In the genomic region with DNA sequence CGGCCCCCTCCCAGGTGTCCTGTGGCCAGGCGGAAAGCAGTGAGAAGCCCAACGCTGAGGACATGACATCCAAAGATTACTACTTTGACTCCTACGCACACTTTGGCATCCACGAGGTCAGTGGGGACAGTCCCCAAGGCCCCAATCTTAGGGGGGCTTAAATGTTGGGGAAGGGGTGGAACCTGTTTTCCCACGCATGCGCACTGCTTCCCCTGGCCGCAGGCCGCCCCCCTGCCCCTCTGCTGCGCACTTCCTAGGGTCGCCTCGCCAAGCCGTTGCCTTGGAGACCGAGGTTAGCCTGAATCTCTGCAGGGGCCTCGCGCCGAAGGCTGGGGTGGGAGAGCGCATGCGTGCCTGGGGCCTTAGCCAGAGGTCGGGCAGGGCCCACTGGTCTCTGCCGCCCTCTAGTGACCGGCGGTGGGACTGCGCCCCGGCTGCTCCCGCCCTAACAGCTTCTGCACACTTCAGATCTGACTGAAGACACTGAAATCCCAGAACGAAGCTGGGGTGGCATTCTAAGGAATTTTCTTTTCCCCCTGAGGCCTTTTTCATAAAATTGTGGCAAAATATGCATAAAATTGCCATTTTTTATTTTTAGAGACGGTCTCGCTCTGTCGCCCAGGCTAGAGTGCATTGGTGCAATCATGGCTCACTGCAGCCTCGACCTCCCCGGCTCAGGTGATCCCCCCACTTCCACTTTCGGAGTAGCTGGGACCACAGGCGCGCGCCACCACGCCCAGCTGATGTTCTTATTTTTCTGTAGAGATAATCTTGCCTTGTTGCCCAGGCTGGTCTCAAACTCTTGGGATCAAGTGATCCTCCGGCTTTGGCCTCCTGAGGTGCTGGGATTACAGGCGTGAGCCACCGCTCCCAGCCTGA, we compare ENCODE assay signal across 8 cellular contexts. TPM values are rescaled to one million over a fixed set of nuclear protein-coding genes. Genes with fewer than 3 reads are reported as not detected.
DNase-seq lines count a peak whose midpoint lies in the region; ATAC-seq and TF ChIP-seq lines count a peak whose summit lies in the region.

No MANE protein-coding gene starts in this region.

- H3K9me3 Mint-ChIP-seq in Calu3 (ENCODE audit: low read depth, unreplicated experiment) (no peaks in the 10 kb centered on the region), naive B cell (no peaks in the 10 kb centered on the region)
- H3K9me3 Mint-ChIP-seq in activated T-cell treated with anti-CD3 and anti-CD28 coated beads, Interleukin-2, amount 50 U/mL, for 4 hours = no peaks in the 10 kb centered on the region

- no TSS peak for BruUV-seq in Calu3 (replicated peaks; lab: Mats Ljungman, UMichigan)

- H3K36me3 Mint-ChIP-seq in Calu3 (ENCODE audit: insufficient read depth, unreplicated experiment) (peaks cover 92% of the 10 kb centered on the region), naive B cell (peaks cover 0 to 13% of the 10 kb centered on the region in 2 donors)
- H3K36me3 Mint-ChIP-seq in activated T-cell treated with anti-CD3 and anti-CD28 coated beads, Interleukin-2, amount 50 U/mL, for 4 hours (ENCODE audit: insufficient read depth) = peaks cover 29% of the 10 kb centered on the region

- H3K4me3 ChIP-seq in Jurkat, Clone E6-1 (ENCODE audit: low read length) = peak overlapping the region; percentile 11; the same call in 1 of the 2 replicates

- ATAC-seq in activated T-cell treated with anti-CD3 and anti-CD28 coated beads, Interleukin-2, amount 50 U/mL, for 4 hours = peak; percentile 4 to 9
- peak; percentile 38 for ATAC-seq in esophagus mucosa
- ATAC-seq in naive B cell (ENCODE audit: low read depth in 2 of 2) = peak in 1 of 2 donors; percentile 8
- no peak for ATAC-seq in HG02840 (IDR thresholded peaks at IDR 0.05; ENCODE audit: low FRiP score, unreplicated experiment)

- H3K4me1 Mint-ChIP-seq in Calu3 (ENCODE audit: low read depth, unreplicated experiment) = peaks cover 19% of the 10 kb centered on the region
- H3K4me1 Mint-ChIP-seq in activated T-cell treated with anti-CD3 and anti-CD28 coated beads, Interleukin-2, amount 50 U/mL, for 4 hours (ENCODE audit: low read depth) = peaks cover 30% of the 10 kb centered on the region
- H3K4me1 Mint-ChIP-seq in naive B cell = peaks cover 32 to 46% (median 39%) of the 10 kb centered on the region in 3 donors

- H3K4me3 Mint-ChIP-seq in Calu3 (ENCODE audit: low read depth, unreplicated experiment) (peak overlapping the region; percentile 89), naive B cell (peak overlapping the region in 4 of 8 donors; percentile 10 to 56 (median 24))
- peak overlapping the region; percentile 46 for H3K4me3 Mint-ChIP-seq in activated T-cell treated with anti-CD3 and anti-CD28 coated beads, Interleukin-2, amount 50 U/mL, for 4 hours

- DNase-seq in Calu3 (peak; percentile 97), OCI-M1 (lab: John Stamatoyannopoulos, UW) (peak; percentile 97), naive B cell (peak; percentile 90)
- peak; percentile 80 for DNase-seq in Jurkat, Clone E6-1 (ENCODE audit: low read depth, low spot score)
- DNase-seq in activated T-cell treated with anti-CD3 and anti-CD28 coated beads, Interleukin-2, amount 50 U/mL, for 4 hours = peak; percentile 95
- DNase-seq in stimulated activated CD8-positive, alpha-beta memory T cell treated with anti-CD3 and anti-CD28 coated beads, Interleukin-7, amount 100 ng/mL, for 4 hours (ENCODE audit: low read depth in 2 of 2) = peak; percentile 79 to 87

- CTCF ChIA-PET in Calu3 (lab: Charles Lee) = interaction anchor here (0.5 to 1.0 kb wide), 6 partner anchors 17 to 230 kb away, joined by 3 to 5 read pairs (median 4); a partner anchor contains a TSS

- intact Hi-C loops in Calu3 (cut with micrococcal nuclease; ENCODE audit: unreplicated experiment) = loop anchor here (5.0 kb wide), 1 partner anchor 108 kb away; no protein-coding TSS in a partner anchor

- H3K27me3 Mint-ChIP-seq in Calu3 (ENCODE audit: unreplicated experiment) = no peaks in the 10 kb centered on the region
- H3K27me3 Mint-ChIP-seq in activated T-cell treated with anti-CD3 and anti-CD28 coated beads, Interleukin-2, amount 50 U/mL, for 4 hours (ENCODE audit: low read depth) = no peaks in the 10 kb centered on the region
- H3K27me3 Mint-ChIP-seq in naive B cell = no peaks in the 10 kb centered on the region

- peak; percentile 96 for TF ChIP-seq CTCF in Calu3 (IDR thresholded peaks at IDR 0.05; ENCODE audit: unreplicated experiment)

- H3K27ac Mint-ChIP-seq in Calu3 (ENCODE audit: unreplicated experiment) (peak overlapping the region; percentile 42), naive B cell (peak overlapping the region in 2 of 6 donors; percentile 91 to 99)

RNA-seq across cellular contexts. Expression of a gene that starts 3.6 kb away (rescaled TPM):
- 350 and 369 TPM in 2 replicates for total RNA-seq in Calu3 (2022)
- 378 TPM for polyA plus RNA-seq in Jurkat, Clone E6-1 (2012; ENCODE audit: insufficient read depth, insufficient read length)
- 100 to 1,000 TPM; 692 to 815 (median 725) TPM for total RNA-seq in activated T-cell treated with anti-CD3 and anti-CD28 coated beads, Interleukin-2, amount 50 U/mL, for 4 hours
- 99.0 TPM for total RNA-seq in esophagus mucosa
- 100 to 1,000 TPM; 175 to 363 (median 192) TPM for polyA plus RNA-seq in naive B cell (ENCODE audit: low read depth in 6 of 6)

RNA-seq across cellular contexts. Expression of a gene that starts 8.7 kb away (rescaled TPM):
- total RNA-seq in Calu3 (2022) (17.0 and 18.5 TPM in 2 replicates), esophagus mucosa (0.92 TPM)
- 5.7 TPM for polyA plus RNA-seq in Jurkat, Clone E6-1 (2012; ENCODE audit: insufficient read depth, insufficient read length)
- 10 to 100 TPM; 16.3 to 20.8 (median 17.2) TPM for total RNA-seq in activated T-cell treated with anti-CD3 and anti-CD28 coated beads, Interleukin-2, amount 50 U/mL, for 4 hours
- polyA plus RNA-seq in naive B cell (ENCODE audit: low read depth in 6 of 6) = under 1 TPM in 4 of 6 donors, not detected in 2; 0.19 to 0.47 (median 0.26) TPM

RNA-seq across cellular contexts. Expression of a gene that starts 10.2 kb away (rescaled TPM):
- total RNA-seq in Calu3 (2022) (0.57 and 1.4 TPM in 2 replicates), esophagus mucosa (1.1 TPM)
- polyA plus RNA-seq in Jurkat, Clone E6-1 (2012; ENCODE audit: insufficient read depth, insufficient read length) = 1.5 TPM
- 1 to 10 TPM in 1 of 3 donors, under 1 TPM in 2; 0.60 to 1.2 (median 0.95) TPM for total RNA-seq in activated T-cell treated with anti-CD3 and anti-CD28 coated beads, Interleukin-2, amount 50 U/mL, for 4 hours
- polyA plus RNA-seq in naive B cell (ENCODE audit: low read depth in 6 of 6) = not detected

RNA-seq across cellular contexts. Expression of a gene that starts 15.0 kb away (rescaled TPM):
- total RNA-seq in Calu3 (2022) = 66.5 and 70.8 TPM in 2 replicates
- 98.5 TPM for polyA plus RNA-seq in Jurkat, Clone E6-1 (2012; ENCODE audit: insufficient read depth, insufficient read length)
- total RNA-seq in activated T-cell treated with anti-CD3 and anti-CD28 coated beads, Interleukin-2, amount 50 U/mL, for 4 hours = 10 to 100 TPM; 64.6 to 71.2 (median 71.1) TPM
- 23.5 TPM for total RNA-seq in esophagus mucosa
- polyA plus RNA-seq in naive B cell (ENCODE audit: low read depth in 6 of 6) = 10 to 100 TPM in 4 of 6 donors, 1 to 10 TPM in 2; 8.0 to 12.7 (median 10.6) TPM

RNA-seq across cellular contexts. Expression of a gene that starts 15.1 kb away (rescaled TPM):
- total RNA-seq in Calu3 (2022) (189 and 191 TPM in 2 replicates), esophagus mucosa (38.6 TPM)
- polyA plus RNA-seq in Jurkat, Clone E6-1 (2012; ENCODE audit: insufficient read depth, insufficient read length) = 97.7 TPM
- total RNA-seq in activated T-cell treated with anti-CD3 and anti-CD28 coated beads, Interleukin-2, amount 50 U/mL, for 4 hours = 100 to 1,000 TPM; 140 to 160 (median 148) TPM
- polyA plus RNA-seq in naive B cell (ENCODE audit: low read depth in 6 of 6) = 10 to 100 TPM; 39.3 to 60.5 (median 52.4) TPM
